Comparison of ENCODE assay signal across 7 cellular contexts in the genomic region with DNA sequence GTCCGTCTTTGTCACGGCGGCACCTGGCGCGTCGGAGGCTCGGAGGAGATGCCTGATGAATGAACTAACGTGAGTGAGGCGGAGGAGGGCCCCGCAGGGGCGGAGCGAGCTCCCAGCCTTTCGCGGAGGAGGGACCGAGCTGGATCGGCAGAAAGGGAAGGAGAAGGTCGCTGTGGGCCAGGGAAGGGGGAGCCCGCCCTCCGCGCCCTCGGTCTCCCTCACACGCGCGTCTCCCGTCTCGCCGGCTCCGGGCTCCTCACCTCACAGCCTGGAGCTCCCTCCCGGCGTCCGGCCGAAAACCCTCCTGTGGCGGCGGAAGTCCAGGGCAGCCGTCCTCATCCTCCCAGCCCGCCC. TPM values are rescaled to one million over a fixed set of nuclear protein-coding genes. Genes with fewer than 3 reads are reported as not detected.
DNase-seq lines count a peak whose midpoint lies in the region; ATAC-seq and TF ChIP-seq lines count a peak whose summit lies in the region.

No MANE protein-coding gene starts in this region.

- H3K27me3 Mint-ChIP-seq in brain = no peaks in the 10 kb centered on the region

- H3K36me3 Mint-ChIP-seq in brain = peaks cover 39% of the 10 kb centered on the region

- no peak for TF ChIP-seq CTCF in brain (conservative IDR thresholded peaks at IDR 0.05)

- H3K9me3 Mint-ChIP-seq in brain = no peaks in the 10 kb centered on the region

- H3K9me3 ChIP-seq in iPS-18c (ENCODE audit: control insufficient read depth, insufficient read depth, low read length) = no peaks in the 10 kb centered on the region

- peak overlapping the region; percentile 90 to 99 (median 91) for H3K4me3 Mint-ChIP-seq in brain

- H3K27ac ChIP-seq in skin epidermis = peak overlapping the region; percentile 77 to 98 (median 89)

- ATAC-seq in GM18499 (IDR thresholded peaks at IDR 0.05; ENCODE audit: insufficient read depth, unreplicated experiment) (peak; percentile 42), HG02852 (IDR thresholded peaks at IDR 0.05; ENCODE audit: unreplicated experiment) (peak; percentile 68)

- peaks cover 49% of the 10 kb centered on the region for H3K4me1 Mint-ChIP-seq in brain

- peak overlapping the region; percentile 85 to 94 (median 92) for H3K27ac Mint-ChIP-seq in brain

- H3K4me3 ChIP-seq in iPS-18c (ENCODE audit: insufficient read depth, low read depth, low read length) (peak overlapping the region; percentile 96), skin epidermis (peak overlapping the region; percentile 86 to 99 (median 96))

- DNase-seq in NCI-H146 (lab: John Stamatoyannopoulos, UW) (peak; percentile 93), UCSD-AML1 (lab: John Stamatoyannopoulos, UW; ENCODE audit: unreplicated experiment) (peak; percentile 74)

RNA-seq across cellular contexts. Expression of gene ZNF496, which starts 0.5 kb away (rescaled TPM):
- 32.4 TPM for polyA plus RNA-seq in brain (ENCODE audit: insufficient read depth, low read depth, low replicate concordance)

Comparison
In these comparisons a context has a peak if more than half of its experiments do, and no peak if none do; other contexts are left out.
1. Peak in every context shown above with its lines: DNase-seq, ATAC-seq, H3K4me3 ChIP-seq and H3K27ac ChIP-seq.